ENCODE assay signal across 12 cellular contexts in the genomic region with DNA sequence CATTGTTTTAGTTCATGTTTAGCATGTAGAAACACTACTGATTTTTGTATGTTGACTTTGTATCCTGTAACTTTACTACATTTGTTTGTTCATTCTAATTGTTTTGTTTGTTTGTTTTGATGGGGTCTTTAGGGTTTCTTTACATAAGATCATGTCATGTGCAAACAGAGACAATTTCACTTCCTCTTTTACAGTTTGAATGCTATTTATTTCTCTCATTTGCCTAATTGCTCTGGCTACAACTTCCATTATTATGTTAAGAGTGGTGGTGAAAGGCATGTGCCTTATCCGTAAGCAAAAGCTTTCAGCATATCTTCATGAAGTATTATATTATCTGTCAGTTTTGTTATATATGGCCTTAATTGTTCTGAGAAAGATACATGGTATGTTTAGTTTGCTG.
DNase-seq lines count a peak whose midpoint lies in the region; ATAC-seq and TF ChIP-seq lines count a peak whose summit lies in the region.
"Had no signal": no experiment of that assay in that cellular context is flagged by ENCODE, and none has a peak within 500 bp of the region (broad histone marks: within the 10 kb centered on the region; RNA-seq: fewer than 3 reads in every experiment).

No MANE protein-coding gene starts in this region.

- H3K4me1 Mint-ChIP-seq in mesothelial cell of epicardium: no peaks in the 10 kb centered on the region
- H3K4me1 Mint-ChIP-seq: B cell had no signal

- no peak for TF ChIP-seq CTCF in mesothelial cell of epicardium (IDR thresholded peaks at IDR 0.05; ENCODE audit: unreplicated experiment)

- no peak overlapping the region for H3K4me3 Mint-ChIP-seq in mesothelial cell of epicardium
- H3K4me3 Mint-ChIP-seq: B cell had no signal

- peaks cover 2% of the 10 kb centered on the region for H3K36me3 Mint-ChIP-seq in mesothelial cell of epicardium

- H3K27ac Mint-ChIP-seq in mesothelial cell of epicardium: no peak overlapping the region
- H3K27ac Mint-ChIP-seq: B cell had no signal

- peak; percentile 55 for DNase-seq in OCI-M1 (lab: John Stamatoyannopoulos, UW)
- no peak for DNase-seq in NK-92 (lab: John Stamatoyannopoulos, UW; ENCODE audit: unreplicated experiment)
- DNase-seq in C1 segment of cervical spinal cord (lab: John Stamatoyannopoulos, UW): no peak
- DNase-seq in NCI-H1694 (lab: John Stamatoyannopoulos, UW): no peak
- DNase-seq in mesothelial cell of epicardium (ENCODE audit: low spot score in 2 of 2, unreplicated experiment in 2 of 2): no peak
- DNase-seq: activated CD4-positive, alpha-beta T cell treated with anti-CD3 and anti-CD28 coated beads for 1 hour; occipital lobe; SK-N-SH had no signal

- peak; percentile 89 for ATAC-seq in GM18511 (IDR thresholded peaks at IDR 0.05; ENCODE audit: unreplicated experiment)
- peak; percentile 96 for ATAC-seq in GM21526 (IDR thresholded peaks at IDR 0.05; ENCODE audit: low FRiP score, unreplicated experiment)
- peak; percentile 56 for ATAC-seq in HG03175 (IDR thresholded peaks at IDR 0.05; ENCODE audit: unreplicated experiment)

- no peaks in the 10 kb centered on the region for H3K27me3 Mint-ChIP-seq in mesothelial cell of epicardium (ENCODE audit: low read depth)
- H3K27me3 Mint-ChIP-seq: B cell had no signal

- H3K9me3 Mint-ChIP-seq in mesothelial cell of epicardium: peaks cover 26% of the 10 kb centered on the region
